Comparison of ENCODE assay signal across 16 cellular contexts in the genomic region with DNA sequence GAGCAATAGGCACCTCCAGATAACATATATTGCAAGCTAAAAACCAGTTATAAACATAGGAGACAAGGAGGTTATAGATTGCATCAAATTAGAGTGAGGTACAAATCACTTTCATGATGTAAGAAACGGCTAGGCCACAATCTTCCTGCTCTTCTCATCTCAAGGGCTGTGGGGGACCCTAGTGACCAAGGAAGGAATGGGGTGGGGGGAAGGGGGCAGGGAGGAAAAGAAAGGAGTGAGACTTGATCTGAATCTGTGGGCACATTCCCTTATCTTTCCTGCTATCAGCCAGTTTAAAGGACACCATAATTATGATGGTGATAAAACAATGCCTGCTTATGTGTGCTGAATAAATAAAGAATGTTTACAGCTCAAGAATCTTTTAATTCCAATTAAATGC. TPM values are rescaled to one million over a fixed set of nuclear protein-coding genes. Genes with fewer than 3 reads are reported as not detected.
DNase-seq lines count a peak whose midpoint lies in the region; TF ChIP-seq lines count a peak whose summit lies in the region.
"Had no signal": no experiment of that assay in that cellular context is flagged by ENCODE, and none has a peak within 500 bp of the region (broad histone marks: within the 10 kb centered on the region; RNA-seq: fewer than 3 reads in every experiment).

No MANE protein-coding gene starts in this region.

- H3K27me3 ChIP-seq in SJCRH30 (no peaks in the 10 kb centered on the region), hepatocyte (peaks cover 16% of the 10 kb centered on the region), skeletal muscle tissue (ENCODE audit: control insufficient read depth in 3 of 3, insufficient read depth in 3 of 3, low read length in 3 of 3) (no peaks in the 10 kb centered on the region), Karpas-422 (ENCODE audit: low read length) (no peaks in the 10 kb centered on the region)

- H3K4me2 ChIP-seq in hepatocyte (peak overlapping the region; percentile 87), Karpas-422 (ENCODE audit: low read depth, low read length, poor library complexity, severe bottlenecking) (no peak overlapping the region)

- H3K79me2 ChIP-seq in hepatocyte (peaks cover 26% of the 10 kb centered on the region), Karpas-422 (ENCODE audit: low read length) (no peaks in the 10 kb centered on the region)

- H2AFZ ChIP-seq in hepatocyte (no peak overlapping the region), Karpas-422 (ENCODE audit: low read length) (no peak overlapping the region)

- H3K4me3 ChIP-seq in SJCRH30, result no peak overlapping the region
- no peak overlapping the region for H3K4me3 ChIP-seq in hepatocyte
- H3K4me3 ChIP-seq in skeletal muscle tissue (ENCODE audit: low read length in 3 of 3), result no peak overlapping the region
- H3K4me3 ChIP-seq in Karpas-422 (ENCODE audit: low read length), result no peak overlapping the region
- H3K4me3 ChIP-seq: coronary artery, GM12878, Peyer's patch had no signal

- no peaks in the 10 kb centered on the region for H3K9me2 ChIP-seq in hepatocyte (replicated peaks; ENCODE audit: insufficient read depth)
- H3K9me2 ChIP-seq in Karpas-422 (replicated peaks; ENCODE audit: insufficient read depth, low read length), result no peaks in the 10 kb centered on the region

- TF ChIP-seq CTCF in hepatocyte (IDR thresholded peaks at IDR 0.05; ENCODE audit: poor library complexity) (no peak), GM13977 (IDR thresholded peaks at IDR 0.05; ENCODE audit: extremely low read depth, insufficient read depth, missing control alignments) (no peak)

- H3K9me3 ChIP-seq in SJCRH30 (replicated peaks) (no peaks in the 10 kb centered on the region), hepatocyte (ENCODE audit: low read depth) (no peaks in the 10 kb centered on the region), skeletal muscle tissue (ENCODE audit: control insufficient read depth in 3 of 3, low read length in 3 of 3) (no peaks in the 10 kb centered on the region), Karpas-422 (ENCODE audit: low read length) (no peaks in the 10 kb centered on the region)
- H3K9me3 ChIP-seq: Peyer's patch had no signal

- peak; percentile 12 to 13 for DNase-seq in NCI-H446 (lab: John Stamatoyannopoulos, UW)
- DNase-seq in NCI-H446 treated with DMSO at 0.1 percent for 48 hours (lab: John Stamatoyannopoulos, UW), result no peak
- no peak for DNase-seq in SJCRH30
- no peak for DNase-seq in hepatocyte (ENCODE audit: low spot score)
- no peak for DNase-seq in NCI-H1048 (lab: John Stamatoyannopoulos, UW)
- DNase-seq in Karpas-422, result no peak
- DNase-seq in GM13977 (ENCODE audit: low spot score), result no peak
- DNase-seq: activated CD8-positive, alpha-beta T cell treated with anti-CD3 and anti-CD28 coated beads, Interleukin-2, amount 10 ng/mL, durations not matched to agents 7 days and 5 days; kidney; Peyer's patch; stimulated activated CD4-positive, alpha-beta T cell treated with anti-CD3 and anti-CD28 coated beads, Interleukin-1b, Interleukin-23, amount 100 ng/mL, for 48 hours; T-helper 2 cell had no signal

- no peaks in the 10 kb centered on the region for H3K36me3 ChIP-seq in SJCRH30
- no peaks in the 10 kb centered on the region for H3K36me3 ChIP-seq in hepatocyte (replicated peaks; ENCODE audit: insufficient read depth, low read depth)
- H3K36me3 ChIP-seq in skeletal muscle tissue (ENCODE audit: control insufficient read depth in 3 of 3, insufficient read depth in 3 of 3, low read length in 3 of 3), result no peaks in the 10 kb centered on the region
- H3K36me3 ChIP-seq in Karpas-422 (ENCODE audit: insufficient read depth, low read length), result no peaks in the 10 kb centered on the region
- H3K36me3 ChIP-seq: Peyer's patch had no signal

- WGBS in hepatocyte (ENCODE audit: low lambda C conversion rate, missing lambda C conversion rate), result 57% methylated on average over 1 of the region's 1 CpG

- in situ Hi-C loops in GM13977 (cut with MboI; ENCODE audit: low pct_unique_long_range_greater_than_20kb, low sequenced_read_pairs, unreplicated experiment), result no loop called here

- H4K20me1 ChIP-seq in hepatocyte (ENCODE audit: insufficient read depth, poor library complexity, severe bottlenecking) (no peaks in the 10 kb centered on the region), Karpas-422 (ENCODE audit: insufficient read depth, low read depth, low read length) (no peaks in the 10 kb centered on the region)

- H3K9ac ChIP-seq in skeletal muscle tissue (ENCODE audit: low read depth in 1 of 3, low read length in 3 of 3) (no peak overlapping the region), Karpas-422 (ENCODE audit: low read length) (no peak overlapping the region)

- H3K4me1 ChIP-seq in SJCRH30 (peaks cover 9% of the 10 kb centered on the region), hepatocyte (ENCODE audit: insufficient read depth) (peaks cover 23% of the 10 kb centered on the region), skeletal muscle tissue (ENCODE audit: control insufficient read depth in 3 of 3, insufficient read depth in 3 of 3, low read length in 3 of 3) (peaks cover 8 to 28% (median 18%) of the 10 kb centered on the region in 3 donors), Karpas-422 (ENCODE audit: low read length) (peaks cover 53% of the 10 kb centered on the region)

- H3K27ac ChIP-seq in SJCRH30, result peak overlapping the region; percentile 99
- peak overlapping the region; percentile 95 for H3K27ac ChIP-seq in hepatocyte
- H3K27ac ChIP-seq in skeletal muscle tissue (ENCODE audit: low read depth, low read length), result peak overlapping the region; percentile 14
- no peak overlapping the region for H3K27ac ChIP-seq in Karpas-422 (ENCODE audit: low read length)
- H3K27ac ChIP-seq: coronary artery, Peyer's patch had no signal

RNA-seq across cellular contexts. Expression of gene SKIDA1, which starts 2.5 kb away (rescaled TPM):
- 1.4 and 1.8 TPM in 2 replicates for total RNA-seq in SJCRH30 (2014; rRNA removed; shearing (Covaris generic))
- 1.9 and 2.3 TPM in 2 replicates for total RNA-seq in hepatocyte
- 0.34 and 0.68 TPM in 2 replicates for polyA plus RNA-seq in hepatocyte
- 2.1 TPM for total RNA-seq in skeletal muscle tissue
- 0.22 and 1.5 TPM in 2 replicates for total RNA-seq in Karpas-422 (2014; rRNA removed; shearing (Covaris generic); ENCODE audit: low replicate concordance)
- total RNA-seq: HT-29 had no signal

RNA-seq across cellular contexts. Expression of gene MLLT10, which starts 11.0 kb away (rescaled TPM):
- 34.1 and 39.3 TPM in 2 replicates for total RNA-seq in SJCRH30 (2014; rRNA removed; shearing (Covaris generic))
- 34.9 and 61.6 TPM in 2 replicates for total RNA-seq in hepatocyte
- polyA plus RNA-seq in hepatocyte, result 16.0 and 16.8 TPM in 2 replicates
- total RNA-seq in skeletal muscle tissue, result 43.3 TPM
- 83.6 and 88.5 TPM in 2 replicates for total RNA-seq in Karpas-422 (2014; rRNA removed; shearing (Covaris generic); ENCODE audit: low replicate concordance)

Comparison
In these comparisons a context has a peak if more than half of its experiments do, and no peak if none do; other contexts are left out.
1. DNase-seq: peak in NCI-H446 (2 of 2); none in NCI-H446 treated with DMSO at 0.1 percent for 48 hours (single experiment), SJCRH30 (0 of 2), hepatocyte (single experiment), NCI-H1048 (single experiment), Karpas-422 (single experiment) and GM13977 (single experiment).